In genomic region chr18:47397671-47398319, GRCh38 we compare ENCODE assay signal across 1 cellular context.
TF ChIP-seq lines count a peak whose summit lies in the region.

No MANE protein-coding gene starts in this region.

TF ChIP-seq in GM23338, 12 proteins besides CTCF, POLR2A, EP300 and RAD21 (continued from another document):
- TF ChIP-seq ZNF462 (CRISPR knock-in tag; IDR thresholded peaks at IDR 0.05) (no peak), EZH2phosphoT487 (IDR thresholded peaks at IDR 0.05; ENCODE audit: unreplicated experiment) (no peak), ZNF114 (CRISPR knock-in tag; IDR thresholded peaks at IDR 0.05) (no peak), NANOG (IDR thresholded peaks at IDR 0.05; ENCODE audit: borderline replicate concordance) (no peak)
